24 cellular contexts compared by ENCODE assay signal in genomic region chr5:154267516-154267915, GRCh38.
DNase-seq lines count a peak whose midpoint lies in the region; ATAC-seq, FAIRE-seq and TF ChIP-seq lines count a peak whose summit lies in the region.
"Had no signal": no experiment of that assay in that cellular context is flagged by ENCODE, and none has a peak within 500 bp of the region (broad histone marks: within the 10 kb centered on the region; RNA-seq: fewer than 3 reads in every experiment).

No MANE protein-coding gene starts in this region.

- H3K4me2 ChIP-seq in GM23338 (0 out of 2 replicates have a peak overlapping the region, but pooled peaks have one; percentile 36), astrocyte (ENCODE audit: low read length) (no peak overlapping the region)

- no peaks in the 10 kb centered on the region for H3K79me2 ChIP-seq in GM23338 (replicated peaks; ENCODE audit: insufficient read depth)
- H3K79me2 ChIP-seq in astrocyte (ENCODE audit: insufficient read depth, low read length) = peaks cover 20% of the 10 kb centered on the region

- H3K36me3 Mint-ChIP-seq in GM23338 (ENCODE audit: low read depth) (peaks cover 4% of the 10 kb centered on the region; the same call in 1 of the 3 replicates), astrocyte (ENCODE audit: low read depth, unreplicated experiment) (peaks cover 24% of the 10 kb centered on the region)

- peak; percentile 20 for FAIRE-seq in astrocyte (lab: Jason Lieb, UNC)
- FAIRE-seq: HepG2 had no signal

- H3K4me3 Mint-ChIP-seq in GM23338 (no peak overlapping the region), astrocyte (ENCODE audit: unreplicated experiment) (no peak overlapping the region)
- H3K4me3 Mint-ChIP-seq: activated CD8-positive, alpha-beta T cell treated with anti-CD3 and anti-CD28 coated beads for 36 hours; neural crest cell had no signal

- no peaks in the 10 kb centered on the region for H4K20me1 ChIP-seq in GM23338 (replicated peaks; ENCODE audit: insufficient read depth)
- peaks cover 7% of the 10 kb centered on the region for H4K20me1 ChIP-seq in astrocyte (ENCODE audit: insufficient read depth, low read length)

- H3K36me3 ChIP-seq in GM23338 (ENCODE audit: insufficient read depth) (no peaks in the 10 kb centered on the region), astrocyte (ENCODE audit: insufficient read depth, low read length) (peaks cover 8% of the 10 kb centered on the region), tibial artery (no peaks in the 10 kb centered on the region)
- H3K36me3 ChIP-seq: cardiac muscle cell, gastrocnemius medialis, suprapubic skin had no signal

- H3K9ac ChIP-seq in astrocyte (ENCODE audit: low read length) = no peak overlapping the region

- no peaks in the 10 kb centered on the region; the same call in 2 of the 3 replicates for H3K9me3 Mint-ChIP-seq in GM23338
- peaks cover 2% of the 10 kb centered on the region for H3K9me3 Mint-ChIP-seq in astrocyte (ENCODE audit: unreplicated experiment)
- H3K9me3 Mint-ChIP-seq: activated CD8-positive, alpha-beta T cell treated with anti-CD3 and anti-CD28 coated beads for 36 hours had no signal

- no peak overlapping the region for H2AFZ ChIP-seq in GM23338
- no peak overlapping the region for H2AFZ ChIP-seq in astrocyte (ENCODE audit: low read depth, low read length)

- H3K9me2 ChIP-seq in GM23338 (ENCODE audit: insufficient read depth) = no peaks in the 10 kb centered on the region

- H3K4me3 ChIP-seq in GM23338 (no peak overlapping the region), astrocyte (ENCODE audit: insufficient read depth, low read depth, low read length) (no peak overlapping the region), fibroblast of the aortic adventitia (ENCODE audit: low read depth, low read length) (no peak overlapping the region), tibial artery (no peak overlapping the region)
- H3K4me3 ChIP-seq: cardiac muscle cell, gastrocnemius medialis, mucosa of descending colon, skin epidermis, suprapubic skin had no signal

- H3K9me3 ChIP-seq in astrocyte (ENCODE audit: insufficient read depth, low read depth, low read length) (no peaks in the 10 kb centered on the region), tibial artery (no peaks in the 10 kb centered on the region)
- H3K9me3 ChIP-seq: gastrocnemius medialis, mucosa of descending colon, suprapubic skin had no signal

- H3K27ac ChIP-seq in GM23338 (ENCODE audit: low read depth) = no peak overlapping the region
- no peak overlapping the region for H3K27ac ChIP-seq in astrocyte (ENCODE audit: low read depth, low read length)
- peak overlapping the region; percentile 30 to 45 for H3K27ac ChIP-seq in tibial artery
- H3K27ac ChIP-seq: cardiac muscle cell, gastrocnemius medialis, skin epidermis, suprapubic skin had no signal

- H3K27ac Mint-ChIP-seq in GM23338 (no peak overlapping the region), astrocyte (ENCODE audit: unreplicated experiment) (peak overlapping the region; percentile 12)
- H3K27ac Mint-ChIP-seq: activated CD8-positive, alpha-beta T cell treated with anti-CD3 and anti-CD28 coated beads for 36 hours had no signal

- intact Hi-C loops in tibial artery (cut with DNase I; ENCODE audit: low total_unique reads) = no loop called here

- peaks cover 20% of the 10 kb centered on the region for H3K4me1 Mint-ChIP-seq in GM23338
- peaks cover 28% of the 10 kb centered on the region for H3K4me1 Mint-ChIP-seq in astrocyte (ENCODE audit: low read depth, unreplicated experiment)

- H3F3A ChIP-seq in GM23338 (replicated peaks; ENCODE audit: low read depth) = no peaks in the 10 kb centered on the region

- H3K27me3 ChIP-seq in GM23338 (ENCODE audit: insufficient read depth) (no peaks in the 10 kb centered on the region), astrocyte (ENCODE audit: insufficient read depth, low read length) (no peaks in the 10 kb centered on the region), tibial artery (no peaks in the 10 kb centered on the region)
- H3K27me3 ChIP-seq: cardiac muscle cell, gastrocnemius medialis, suprapubic skin had no signal

- TF ChIP-seq CTCF in GM23338 (conservative IDR thresholded peaks at IDR 0.05; ENCODE audit: low read depth in 2 of 2) (no peak), astrocyte (IDR thresholded peaks at IDR 0.05; ENCODE audit: insufficient read depth, low read depth, low read length) (no peak), fibroblast of the aortic adventitia (IDR thresholded peaks at IDR 0.05; ENCODE audit: insufficient read depth, low read length) (no peak), tibial artery (IDR thresholded peaks at IDR 0.05) (no peak)

- ATAC-seq in GM23338 = no peak
- ATAC-seq in GM21529 (IDR thresholded peaks at IDR 0.05; ENCODE audit: unreplicated experiment) = no peak
- ATAC-seq: activated CD8-positive, alpha-beta T cell treated with anti-CD3 and anti-CD28 coated beads for 36 hours; gastrocnemius medialis; HepG2; mucosa of descending colon had no signal

- DNase-seq in GM23338 (ENCODE audit: low spot score) (peak; percentile 14), astrocyte (ENCODE audit: low read depth) (no peak), fibroblast of the aortic adventitia (ENCODE audit: low read depth) (peak; percentile 39), tibial artery (no peak), GM03348 (ENCODE audit: low spot score) (no peak), HK-2 (ENCODE audit: unreplicated experiment) (no peak)
- DNase-seq: activated CD4-positive, CD25-positive, alpha-beta regulatory T cell treated with anti-CD3 and anti-CD28 coated beads, Interleukin-2, amount 50 U/mL, for 72 hours; activated CD8-positive, alpha-beta T cell treated with anti-CD3 and anti-CD28 coated beads for 36 hours; AML-193; DMS79; gastrocnemius medialis; hippocampal formation; mucosa of descending colon; NCI-H2107; NCI-H524 treated with DMSO at 0.1 percent for 48 hours; stimulated activated CD4-positive, alpha-beta T cell treated with anti-CD3 and anti-CD28 coated beads, Interleukin-1b, Interleukin-23, amount 100 ng/mL, for 48 hours; SW 1271 had no signal

- H3K4me1 ChIP-seq in GM23338 (ENCODE audit: insufficient read depth) = peaks cover 22% of the 10 kb centered on the region
- H3K4me1 ChIP-seq in astrocyte (ENCODE audit: insufficient read depth, low read length) = peaks cover 9% of the 10 kb centered on the region
- peaks cover 0 to 14% (median 1%) of the 10 kb centered on the region in 4 donors for H3K4me1 ChIP-seq in tibial artery

- H3K27me3 Mint-ChIP-seq in GM23338 (ENCODE audit: insufficient read depth, low read depth, poor library complexity) (peaks cover 3% of the 10 kb centered on the region), astrocyte (ENCODE audit: low read depth, unreplicated experiment) (no peaks in the 10 kb centered on the region)
- H3K27me3 Mint-ChIP-seq: activated CD8-positive, alpha-beta T cell treated with anti-CD3 and anti-CD28 coated beads for 36 hours; progenitor cell of endocrine pancreas had no signal

TF ChIP-seq in GM23338, 12 proteins besides CTCF, POLR2A, EP300 and RAD21:
- TF ChIP-seq STAT1 (IDR thresholded peaks at IDR 0.05; ENCODE audit: unreplicated experiment) (no peak), REST (IDR thresholded peaks at IDR 0.05; ENCODE audit: unreplicated experiment) (no peak), CREB1 (CRISPR knock-in tag; IDR thresholded peaks at IDR 0.05; ENCODE audit: low read depth) (no peak), POLR2AphosphoS5 (IDR thresholded peaks at IDR 0.05; ENCODE audit: low read depth) (no peak), EZH2 (IDR thresholded peaks at IDR 0.05; ENCODE audit: low read depth, unreplicated experiment) (no peak)

Comparison
In these comparisons a context has a peak if more than half of its experiments do, and no peak if none do; other contexts are left out.
1. DNase-seq: peak in GM23338 (single experiment) and fibroblast of the aortic adventitia (single experiment); none in astrocyte (single experiment), tibial artery (0 of 2), GM03348 (single experiment) and HK-2 (single experiment).
2. H3K27ac ChIP-seq: peak in tibial artery (2 of 2); none in GM23338 (single experiment) and astrocyte (single experiment).